11 cellular contexts compared by ENCODE assay signal in genomic region chr9:124251605-124252366, GRCh38. TPM values are rescaled to one million over a fixed set of nuclear protein-coding genes. Genes with fewer than 3 reads are reported as not detected.
DNase-seq lines count a peak whose midpoint lies in the region; ATAC-seq and TF ChIP-seq lines count a peak whose summit lies in the region.
"Had no signal": no experiment of that assay in that cellular context is flagged by ENCODE, and none has a peak within 500 bp of the region (broad histone marks: within the 10 kb centered on the region; RNA-seq: fewer than 3 reads in every experiment).

No MANE protein-coding gene starts in this region.

- no peak overlapping the region for H3K4me2 ChIP-seq in mesendoderm (ENCODE audit: low read length)

- no peak overlapping the region for H4K5ac ChIP-seq in mesendoderm (ENCODE audit: low read length)

- no peak overlapping the region for H3K27ac ChIP-seq in mesendoderm (ENCODE audit: low read depth, low read length)
- no peak overlapping the region for H3K27ac ChIP-seq in upper lobe of right lung
- H3K27ac ChIP-seq: psoas muscle, WERI-Rb-1 had no signal

- DNase-seq in EL (peak; percentile 84), NCI-H446 (lab: John Stamatoyannopoulos, UW) (peak; percentile 61 to 63), dedifferentiated amniotic fluid mesenchymal stem cell (ENCODE audit: extremely low spot score) (peak; percentile 43), mesendoderm (peak; percentile 83), upper lobe of right lung (no peak), NCI-H1048 (lab: John Stamatoyannopoulos, UW) (no peak), NCI-H187 treated with DMSO at 0.1 percent for 48 hours (lab: John Stamatoyannopoulos, UW) (no peak), erythroblast (lab: John Stamatoyannopoulos, UW) (no peak)
- DNase-seq: KBM-7, WERI-Rb-1 had no signal

- no peak overlapping the region for H3K9ac ChIP-seq in mesendoderm (ENCODE audit: low read length)

- no peak overlapping the region for H3K18ac ChIP-seq in mesendoderm (ENCODE audit: low read length)

- H3K4me3 ChIP-seq in mesendoderm (ENCODE audit: low read length) (no peak overlapping the region), upper lobe of right lung (no peak overlapping the region)
- H3K4me3 ChIP-seq: psoas muscle had no signal

- no peak for TF ChIP-seq CTCF in upper lobe of right lung (IDR thresholded peaks at IDR 0.05)

- no peak overlapping the region for H2BK5ac ChIP-seq in mesendoderm (ENCODE audit: low read length)

- no peak overlapping the region for H2BK15ac ChIP-seq in mesendoderm (replicated peaks; ENCODE audit: low read depth)

- no CpG with 5 or more reads among the region's 16 CpGs for WGBS in mesendoderm (ENCODE audit: extremely low coverage, insufficient coverage, low lambda C conversion rate)

- TF ChIP-seq POLR2A in erythroblast (IDR thresholded peaks at IDR 0.05; ENCODE audit: low read length) = no peak

- peak overlapping the region; percentile 25 for H3K56ac ChIP-seq in mesendoderm (ENCODE audit: low read length)

- no peaks in the 10 kb centered on the region for H3K79me2 ChIP-seq in mesendoderm (ENCODE audit: control insufficient read depth, insufficient read depth, low read length)

- H2BK120ac ChIP-seq in mesendoderm (ENCODE audit: low read depth, low read length) = no peak overlapping the region

- H3K4ac ChIP-seq in mesendoderm (ENCODE audit: low read depth, low read length) = no peak overlapping the region

- H3K79me1 ChIP-seq in mesendoderm (ENCODE audit: low read length) = no peaks in the 10 kb centered on the region

- H2AK5ac ChIP-seq in mesendoderm (ENCODE audit: low read length) = no peak overlapping the region

- no peaks in the 10 kb centered on the region for H3K9me3 ChIP-seq in upper lobe of right lung
- H3K9me3 ChIP-seq: psoas muscle had no signal

- peaks cover 7% of the 10 kb centered on the region for H3K4me1 ChIP-seq in mesendoderm (ENCODE audit: control insufficient read depth, low read depth, low read length)
- H3K4me1 ChIP-seq in upper lobe of right lung = no peaks in the 10 kb centered on the region
- H3K4me1 ChIP-seq: psoas muscle had no signal

- H3K36me3 ChIP-seq in mesendoderm (ENCODE audit: control insufficient read depth, insufficient read depth, low read length) (no peaks in the 10 kb centered on the region), upper lobe of right lung (no peaks in the 10 kb centered on the region)
- H3K36me3 ChIP-seq: WERI-Rb-1 had no signal

- H3K27me3 ChIP-seq in mesendoderm (ENCODE audit: insufficient read depth, low read length, poor library complexity) (no peaks in the 10 kb centered on the region), upper lobe of right lung (no peaks in the 10 kb centered on the region)

- intact Hi-C loops in upper lobe of right lung (cut with DNase I) = no loop called here

- no peak overlapping the region for H3K23ac ChIP-seq in mesendoderm (ENCODE audit: low read length)

- H4K8ac ChIP-seq in mesendoderm (ENCODE audit: low read depth, low read length) = no peak overlapping the region

- ATAC-seq in upper lobe of right lung = no peak
- ATAC-seq: psoas muscle had no signal

RNA-seq across cellular contexts. Expression of gene NEK6, which starts 6.0 kb away (rescaled TPM):
- 12.8 TPM for polyA plus RNA-seq in mesendoderm (2013, experiment 1 of 2)
- polyA plus RNA-seq in mesendoderm (2013, experiment 2 of 2) = 13.7 TPM
- 137 TPM for total RNA-seq in upper lobe of right lung

Comparison
In these comparisons a context has a peak if more than half of its experiments do, and no peak if none do; other contexts are left out.
1. DNase-seq: peak in EL (single experiment), NCI-H446 (2 of 2), dedifferentiated amniotic fluid mesenchymal stem cell (single experiment) and mesendoderm (single experiment); none in upper lobe of right lung (single experiment), NCI-H1048 (single experiment), NCI-H187 treated with DMSO at 0.1 percent for 48 hours (single experiment) and erythroblast (0 of 2).